Comparison of ENCODE assay signal across 8 cellular contexts in the genomic region with DNA sequence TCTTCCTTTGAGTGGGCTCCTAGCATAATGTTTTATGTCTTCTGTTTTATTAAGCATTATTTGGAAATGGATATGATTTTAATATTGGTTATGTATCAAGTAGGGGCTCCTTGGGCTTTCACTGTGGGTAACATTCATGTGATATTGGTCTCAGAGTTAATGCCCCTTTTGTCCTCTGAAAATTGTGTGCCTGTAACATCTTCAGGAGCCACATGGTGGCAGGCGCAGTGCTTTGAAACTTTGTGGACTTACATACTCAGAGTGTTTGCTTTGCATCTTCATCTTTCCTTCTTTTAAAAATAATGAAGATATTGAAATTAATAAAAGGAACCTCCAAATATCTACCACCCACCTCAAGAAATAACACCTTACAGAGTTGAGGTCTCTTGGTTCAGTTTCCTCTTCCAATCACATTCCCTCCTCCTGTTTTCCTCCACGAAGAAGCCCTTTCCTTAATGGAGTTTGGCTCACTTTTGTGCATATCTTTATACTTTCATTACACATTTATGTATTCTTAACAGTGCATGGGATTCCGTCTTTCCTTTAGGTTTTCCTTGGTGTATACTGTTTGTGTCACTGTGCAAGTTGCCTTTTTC.
A peak's percentile ranks its signal among the peaks of the same experiment; 100 is the strongest.
DNase-seq lines count a peak whose midpoint lies in the region; ATAC-seq and TF ChIP-seq lines count a peak whose summit lies in the region.

No MANE protein-coding gene starts in this region.

- H3K9ac ChIP-seq in PC-3 (ENCODE audit: low read length), result no peak overlapping the region

- ATAC-seq in PC-3 (peak; percentile 65), left colon (peak; percentile 68)
- no peak for ATAC-seq in stimulated activated naive B cell treated with anti-CD40 and anti-IgM and Interleukin-4, amounts not matched to agents 10 μg/mL and 1 μg/mL and 100 μg/mL, for 72 hours (replicated peaks)

- H3K9me2 ChIP-seq in PC-3 (replicated peaks; ENCODE audit: low read length), result no peaks in the 10 kb centered on the region

- no peaks in the 10 kb centered on the region for H3K27me3 Mint-ChIP-seq in brain
- no peaks in the 10 kb centered on the region for H3K27me3 Mint-ChIP-seq in stimulated activated naive B cell treated with anti-CD40 and anti-IgM and Interleukin-4, amounts not matched to agents 10 μg/mL and 1 μg/mL and 100 μg/mL, for 72 hours

- TF ChIP-seq CTCF in BE2C (IDR thresholded peaks at IDR 0.05; ENCODE audit: low read depth, low read length) (peak; percentile 53), GM12875 (IDR thresholded peaks at IDR 0.05; ENCODE audit: borderline replicate concordance, insufficient read depth, low read depth, low read length) (peak; percentile 71), PC-3 (conservative IDR thresholded peaks at IDR 0.05; ENCODE audit: low read depth, low read length) (peak; percentile 80), brain (conservative IDR thresholded peaks at IDR 0.05) (peak; percentile 66 to 72), uterus (IDR thresholded peaks at IDR 0.05) (peak; percentile 45 to 66 (median 50))

- H3K4me1 Mint-ChIP-seq in brain, result peaks cover 15% of the 10 kb centered on the region
- peaks cover 50 to 83% of the 10 kb centered on the region in 2 donors for H3K4me1 Mint-ChIP-seq in stimulated activated naive B cell treated with anti-CD40 and anti-IgM and Interleukin-4, amounts not matched to agents 10 μg/mL and 1 μg/mL and 100 μg/mL, for 72 hours

- DNase-seq in BE2C, result peak; percentile 21
- DNase-seq in PC-3, result peak; percentile 60
- peak in 1 of 2 donors; percentile 47 for DNase-seq in left colon
- DNase-seq in uterus, result no peak
- DNase-seq in cerebellar nuclear complex (lab: John Stamatoyannopoulos, UW), result no peak
- no peak for DNase-seq in stimulated activated naive B cell treated with anti-CD40 and anti-IgM and Interleukin-4, amounts not matched to agents 10 μg/mL and 1 μg/mL and 100 μg/mL, for 72 hours

- no peak overlapping the region for H3K4me2 ChIP-seq in PC-3 (ENCODE audit: low read length)

- H3K4me1 ChIP-seq in BE2C (no peaks in the 10 kb centered on the region), PC-3 (ENCODE audit: insufficient read depth, low read length) (peaks cover 14% of the 10 kb centered on the region), uterus (no peaks in the 10 kb centered on the region)

- H3K27ac Mint-ChIP-seq in brain, result peak overlapping the region in 3 of 5 experiments; percentile 5 to 75 (median 54)
- H3K27ac Mint-ChIP-seq in stimulated activated naive B cell treated with anti-CD40 and anti-IgM and Interleukin-4, amounts not matched to agents 10 μg/mL and 1 μg/mL and 100 μg/mL, for 72 hours, result no peak overlapping the region

- CTCF ChIA-PET in PC-3 (lab: Charles Lee), result interaction anchor here (0.9 to 2.9 kb wide), 2 partner anchors 28 to 29 kb away, joined by 3 to 12 read pairs; no protein-coding TSS in a partner anchor

- peaks cover 49% of the 10 kb centered on the region for H3K79me2 ChIP-seq in PC-3 (ENCODE audit: low read length)

- no peaks in the 10 kb centered on the region for H3K9me3 ChIP-seq in BE2C
- H3K9me3 ChIP-seq in PC-3 (ENCODE audit: low read length), result no peaks in the 10 kb centered on the region
- no peaks in the 10 kb centered on the region for H3K9me3 ChIP-seq in uterus

- POLR2A ChIA-PET in PC-3 (lab: Charles Lee; ENCODE audit: unreplicated experiment), result no interaction called here

- H3K27me3 ChIP-seq in BE2C, result no peaks in the 10 kb centered on the region
- no peaks in the 10 kb centered on the region for H3K27me3 ChIP-seq in PC-3 (ENCODE audit: low read length)
- H3K27me3 ChIP-seq in uterus, result no peaks in the 10 kb centered on the region

- BruUV-seq in PC-3 (replicated peaks; lab: Mats Ljungman, UMichigan), result no TSS peak

- H2AFZ ChIP-seq in PC-3 (ENCODE audit: low read length), result no peak overlapping the region

- H3K36me3 ChIP-seq in BE2C (no peaks in the 10 kb centered on the region), PC-3 (ENCODE audit: low read depth, low read length) (no peaks in the 10 kb centered on the region), uterus (no peaks in the 10 kb centered on the region)

- H3K36me3 Mint-ChIP-seq in brain, result peaks cover 10% of the 10 kb centered on the region
- H3K36me3 Mint-ChIP-seq in stimulated activated naive B cell treated with anti-CD40 and anti-IgM and Interleukin-4, amounts not matched to agents 10 μg/mL and 1 μg/mL and 100 μg/mL, for 72 hours, result peaks cover 24 to 27% of the 10 kb centered on the region in 2 donors

- intact Hi-C loops in PC-3 (cut with micrococcal nuclease), result loop anchor here (1.0 to 5.0 kb wide), 2 partner anchors 28 to 114 kb away; no protein-coding TSS in a partner anchor
- intact Hi-C loops in left colon (cut with DNase I, micrococcal nuclease), result no loop called here
- intact Hi-C loops in uterus (cut with DNase I; ENCODE audit: low total_unique reads), result no loop called here

- H3F3A ChIP-seq in PC-3 (ENCODE audit: low read length, unreplicated experiment), result no peaks in the 10 kb centered on the region

- H3K27ac ChIP-seq in PC-3 (ENCODE audit: low read length) (no peak overlapping the region), uterus (no peak overlapping the region)

- H4K20me1 ChIP-seq in PC-3 (ENCODE audit: low read length), result no peaks in the 10 kb centered on the region; the same call in 1 of the 2 replicates

- no peak overlapping the region for H3K4me3 Mint-ChIP-seq in brain
- no peak overlapping the region for H3K4me3 Mint-ChIP-seq in stimulated activated naive B cell treated with anti-CD40 and anti-IgM and Interleukin-4, amounts not matched to agents 10 μg/mL and 1 μg/mL and 100 μg/mL, for 72 hours

- H3K4me3 ChIP-seq in BE2C (ENCODE audit: low read depth, low read length) (no peak overlapping the region), GM12875 (ENCODE audit: low read depth, low read length) (no peak overlapping the region), PC-3 (ENCODE audit: low read length) (no peak overlapping the region), uterus (no peak overlapping the region)

- TF ChIP-seq POLR2A in uterus (IDR thresholded peaks at IDR 0.05), result no peak

- H3K9me3 Mint-ChIP-seq in brain, result peaks cover 0 to 7% (median 4%) of the 10 kb centered on the region in 5 experiments
- no peaks in the 10 kb centered on the region for H3K9me3 Mint-ChIP-seq in stimulated activated naive B cell treated with anti-CD40 and anti-IgM and Interleukin-4, amounts not matched to agents 10 μg/mL and 1 μg/mL and 100 μg/mL, for 72 hours

Comparison
In these comparisons a context has a peak if more than half of its experiments do, and no peak if none do; other contexts are left out.
1. DNase-seq: peak in BE2C (single experiment) and PC-3 (single experiment); none in uterus (0 of 2), cerebellar nuclear complex (0 of 2) and stimulated activated naive B cell treated with anti-CD40 and anti-IgM and Interleukin-4, amounts not matched to agents 10 μg/mL and 1 μg/mL and 100 μg/mL, for 72 hours (single experiment).
2. ATAC-seq: peak in PC-3 (single experiment) and left colon (single experiment); none in stimulated activated naive B cell treated with anti-CD40 and anti-IgM and Interleukin-4, amounts not matched to agents 10 μg/mL and 1 μg/mL and 100 μg/mL, for 72 hours (0 of 2).
3. Peak in every context shown above with its lines, with median percentiles within 50 percentile points of each other: CTCF ChIP-seq.